9 cellular contexts compared by ENCODE assay signal in the genomic region with DNA sequence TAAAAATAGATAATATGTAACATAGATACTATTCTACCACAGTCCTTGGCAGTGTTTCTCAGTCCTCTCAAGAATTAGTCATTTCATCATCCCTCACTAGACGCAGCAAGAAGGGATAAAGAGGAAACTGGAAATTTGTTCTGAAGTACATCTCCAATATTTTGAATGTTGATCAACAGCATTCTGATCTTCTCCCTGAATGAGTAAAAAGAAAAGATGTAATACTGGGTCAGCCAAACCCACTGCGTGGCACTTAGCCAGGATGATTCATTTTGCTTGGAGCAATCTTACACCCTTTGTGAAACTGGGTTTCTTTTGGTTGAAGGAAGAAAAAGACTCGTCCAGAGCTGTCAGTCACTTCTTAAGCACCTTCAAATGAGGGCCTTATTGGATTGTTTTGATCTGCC. TPM values are rescaled to one million over a fixed set of nuclear protein-coding genes. Genes with fewer than 3 reads are reported as not detected.
A peak's percentile ranks its signal among the peaks of the same experiment; 100 is the strongest.
DNase-seq lines count a peak whose midpoint lies in the region; ATAC-seq, FAIRE-seq and TF ChIP-seq lines count a peak whose summit lies in the region.
"Had no signal": no experiment of that assay in that cellular context is flagged by ENCODE, and none has a peak within 500 bp of the region (broad histone marks: within the 10 kb centered on the region; RNA-seq: fewer than 3 reads in every experiment).

No MANE protein-coding gene starts in this region.

- ATAC-seq in HG03469 (IDR thresholded peaks at IDR 0.05; ENCODE audit: unreplicated experiment) (peak; percentile 59), gastroesophageal sphincter (peak; percentile 86)
- ATAC-seq in activated CD8-positive, alpha-beta T cell treated with anti-CD3 and anti-CD28 coated beads for 36 hours: peak; percentile 93

- H3K4me2 ChIP-seq in skeletal muscle satellite cell (ENCODE audit: low read length): peak overlapping the region; percentile 67

- no peaks in the 10 kb centered on the region for H3K9me3 Mint-ChIP-seq in activated CD8-positive, alpha-beta T cell treated with anti-CD3 and anti-CD28 coated beads for 36 hours

- no peak for FAIRE-seq in GM12892 (lab: Jason Lieb, UNC)

- peak overlapping the region in 2 of 4 donors; percentile 14 to 15 for H3K27ac ChIP-seq in gastroesophageal sphincter
- no peak overlapping the region for H3K27ac ChIP-seq in effector memory CD4-positive, alpha-beta T cell (ENCODE audit: insufficient read depth, low read length, poor library complexity, severe bottlenecking)
- H3K27ac ChIP-seq: 22Rv1 had no signal

- WGBS in gastroesophageal sphincter (ENCODE audit: low coverage in 1 of 2), 2 donors: 5 to 11% methylated on average over 3 of the region's 3 CpGs

- TF ChIP-seq EP300 in gastroesophageal sphincter (IDR thresholded peaks at IDR 0.05): no peak

- DNase-seq in DMS79 treated with DMSO at 0.1 percent for 48 hours (lab: John Stamatoyannopoulos, UW) (peak; percentile 9), DMS79 (lab: John Stamatoyannopoulos, UW) (no peak), GM12892 (ENCODE audit: insufficient read length) (no peak)
- peak; percentile 87 for DNase-seq in activated CD8-positive, alpha-beta T cell treated with anti-CD3 and anti-CD28 coated beads for 36 hours
- no peak for DNase-seq in effector memory CD4-positive, alpha-beta T cell

- TF ChIP-seq POLR2A in gastroesophageal sphincter (IDR thresholded peaks at IDR 0.05): no peak
- no peak for TF ChIP-seq POLR2A in GM12892 (IDR thresholded peaks at IDR 0.05; ENCODE audit: low read depth, low read length)

- H3K9ac ChIP-seq in skeletal muscle satellite cell (ENCODE audit: low read depth, low read length): no peak overlapping the region

- H3K9me3 ChIP-seq in gastroesophageal sphincter (no peaks in the 10 kb centered on the region), skeletal muscle satellite cell (replicated peaks; ENCODE audit: low read length) (no peaks in the 10 kb centered on the region)
- no peaks in the 10 kb centered on the region for H3K9me3 ChIP-seq in effector memory CD4-positive, alpha-beta T cell (ENCODE audit: control insufficient read depth, low read length)

- CTCF ChIA-PET in activated CD8-positive, alpha-beta T cell treated with anti-CD3 and anti-CD28 coated beads for 36 hours (lab: Charles Lee): interaction anchor here (0.9 to 2.2 kb wide), 2 partner anchors 84 to 87 kb away, joined by 7 to 11 read pairs; no protein-coding TSS in a partner anchor

- H3K36me3 Mint-ChIP-seq in activated CD8-positive, alpha-beta T cell treated with anti-CD3 and anti-CD28 coated beads for 36 hours (ENCODE audit: low read depth): peaks cover 3% of the 10 kb centered on the region

- peaks cover 23% of the 10 kb centered on the region for H3K4me1 Mint-ChIP-seq in activated CD8-positive, alpha-beta T cell treated with anti-CD3 and anti-CD28 coated beads for 36 hours (ENCODE audit: low read depth)

- H3K27me3 ChIP-seq in gastroesophageal sphincter (no peaks in the 10 kb centered on the region), skeletal muscle satellite cell (ENCODE audit: control insufficient read depth, insufficient read depth, low read length) (no peaks in the 10 kb centered on the region)
- H3K27me3 ChIP-seq in effector memory CD4-positive, alpha-beta T cell (replicated peaks; ENCODE audit: control insufficient read depth, insufficient read depth, low read length, poor library complexity, severe bottlenecking): no peaks in the 10 kb centered on the region

- intact Hi-C loops in activated CD8-positive, alpha-beta T cell treated with anti-CD3 and anti-CD28 coated beads for 36 hours (cut with micrococcal nuclease): no loop called here

- H3K4me1 ChIP-seq in gastroesophageal sphincter (peaks cover 2 to 17% (median 3%) of the 10 kb centered on the region in 3 donors), skeletal muscle satellite cell (ENCODE audit: control insufficient read depth, insufficient read depth, low read length) (peaks cover 25% of the 10 kb centered on the region)
- no peaks in the 10 kb centered on the region for H3K4me1 ChIP-seq in effector memory CD4-positive, alpha-beta T cell (ENCODE audit: control insufficient read depth, insufficient read depth, low read length, poor library complexity, severe bottlenecking)

- no peak overlapping the region for H3K4me3 Mint-ChIP-seq in activated CD8-positive, alpha-beta T cell treated with anti-CD3 and anti-CD28 coated beads for 36 hours

- TF ChIP-seq CTCF in activated CD8-positive, alpha-beta T cell treated with anti-CD3 and anti-CD28 coated beads for 36 hours (IDR thresholded peaks at IDR 0.05): no peak
- TF ChIP-seq CTCF in gastroesophageal sphincter (IDR thresholded peaks at IDR 0.05): no peak

- H3K27me3 Mint-ChIP-seq in activated CD8-positive, alpha-beta T cell treated with anti-CD3 and anti-CD28 coated beads for 36 hours: no peaks in the 10 kb centered on the region

- no peak overlapping the region for H3K27ac Mint-ChIP-seq in activated CD8-positive, alpha-beta T cell treated with anti-CD3 and anti-CD28 coated beads for 36 hours

- no peaks in the 10 kb centered on the region for H3K36me3 ChIP-seq in gastroesophageal sphincter
- no peaks in the 10 kb centered on the region for H3K36me3 ChIP-seq in skeletal muscle satellite cell (ENCODE audit: insufficient read depth, low read length)
- H3K36me3 ChIP-seq in effector memory CD4-positive, alpha-beta T cell (ENCODE audit: control insufficient read depth, insufficient read depth, low read length): no peaks in the 10 kb centered on the region

- POLR2A ChIA-PET in activated CD8-positive, alpha-beta T cell treated with anti-CD3 and anti-CD28 coated beads for 36 hours (lab: Charles Lee): interaction anchor here (1.7 kb wide), 1 partner anchor 13 kb away, joined by 9 read pairs; no protein-coding TSS in a partner anchor

- H3K4me3 ChIP-seq in gastroesophageal sphincter (no peak overlapping the region), skeletal muscle satellite cell (ENCODE audit: low read length) (no peak overlapping the region)
- H3K4me3 ChIP-seq in effector memory CD4-positive, alpha-beta T cell (ENCODE audit: insufficient read depth, low read depth, low read length, poor library complexity, severe bottlenecking): no peak overlapping the region

RNA-seq across cellular contexts. Expression of a gene that starts 54.1 kb away (rescaled TPM):
- 10 to 100 TPM; 22.3 to 22.4 TPM for total RNA-seq in activated CD8-positive, alpha-beta T cell treated with anti-CD3 and anti-CD28 coated beads for 36 hours
- 10 to 100 TPM in 1 of 4 donors, 1 to 10 TPM in 3; 6.2 to 15.6 (median 8.5) TPM for total RNA-seq in gastroesophageal sphincter
- 20.8 and 37.3 TPM in 2 replicates for total RNA-seq in skeletal muscle satellite cell (2012; rRNA removed)
- polyA plus RNA-seq in GM12892 (2012; ENCODE audit: missing spikeins): 10.7 TPM

RNA-seq across cellular contexts. Expression of a gene that starts 54.2 kb away (rescaled TPM):
- under 1 TPM; 0.20 to 0.25 TPM for total RNA-seq in activated CD8-positive, alpha-beta T cell treated with anti-CD3 and anti-CD28 coated beads for 36 hours
- total RNA-seq in gastroesophageal sphincter: 1 to 10 TPM; 1.3 to 6.1 (median 2.3) TPM
- 0.25 and 0.66 TPM in 2 replicates for total RNA-seq in skeletal muscle satellite cell (2012; rRNA removed)
- polyA plus RNA-seq in GM12892 (2012; ENCODE audit: missing spikeins): 0.21 TPM

Comparison
In these comparisons a context has a peak if more than half of its experiments do, and no peak if none do; other contexts are left out.
1. DNase-seq: peak in DMS79 treated with DMSO at 0.1 percent for 48 hours (single experiment) and activated CD8-positive, alpha-beta T cell treated with anti-CD3 and anti-CD28 coated beads for 36 hours (single experiment); none in DMS79 (single experiment), effector memory CD4-positive, alpha-beta T cell (0 of 3) and GM12892 (single experiment).
2. Peak in every context shown above with its lines, with median percentiles within 50 percentile points of each other: ATAC-seq.